ENCODE assay signal across 21 cellular contexts in the genomic region with DNA sequence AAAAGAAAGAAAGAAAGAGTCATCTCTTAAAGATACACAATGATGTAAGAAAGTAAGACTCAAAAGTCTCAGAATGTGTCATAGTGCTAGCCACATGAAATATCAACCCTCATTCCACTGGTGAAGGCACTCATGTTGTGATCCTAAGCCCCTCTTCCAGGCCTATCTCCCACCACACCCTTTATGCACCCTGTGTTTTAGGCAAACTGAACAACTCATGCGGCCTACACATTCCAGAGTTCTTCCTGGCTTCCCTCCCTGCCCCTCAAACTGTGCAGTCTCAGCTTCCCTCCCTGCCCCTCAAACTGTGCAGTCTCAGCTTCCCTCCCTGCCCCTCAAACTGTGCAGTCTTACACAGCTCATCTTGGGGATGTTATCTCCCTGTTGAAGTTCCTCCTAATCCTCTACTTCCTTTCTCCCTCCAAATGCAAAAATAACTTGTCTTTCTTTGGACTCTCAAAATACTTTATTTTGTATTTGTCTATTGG.
DNase-seq lines count a peak whose midpoint lies in the region; ATAC-seq and TF ChIP-seq lines count a peak whose summit lies in the region.
"Had no signal": no experiment of that assay in that cellular context is flagged by ENCODE, and none has a peak within 500 bp of the region (broad histone marks: within the 10 kb centered on the region; RNA-seq: fewer than 3 reads in every experiment).

No MANE protein-coding gene starts in this region.

- H3K4me3 ChIP-seq in Loucy (ENCODE audit: low read length, poor library complexity, severe bottlenecking) (no peak overlapping the region), osteoblast (ENCODE audit: insufficient read depth, low read length) (no peak overlapping the region)
- H3K4me3 ChIP-seq: right atrium auricular region, upper lobe of left lung had no signal

- H3K36me3 ChIP-seq in Loucy (ENCODE audit: insufficient read depth, low read length) (no peaks in the 10 kb centered on the region), osteoblast (ENCODE audit: insufficient read depth, low read length) (no peaks in the 10 kb centered on the region)
- H3K36me3 ChIP-seq: right atrium auricular region, upper lobe of left lung had no signal

- no peaks in the 10 kb centered on the region for H3K27me3 ChIP-seq in Loucy (ENCODE audit: insufficient read depth, low read length, poor library complexity, severe bottlenecking)
- H3K27me3 ChIP-seq in osteoblast (ENCODE audit: insufficient read depth, low read length), result no peaks in the 10 kb centered on the region
- H3K27me3 ChIP-seq: right atrium auricular region, upper lobe of left lung had no signal

- peak overlapping the region; percentile 31; the same call in 1 of the 2 replicates for H2AFZ ChIP-seq in Loucy (ENCODE audit: low read length)
- H2AFZ ChIP-seq in osteoblast (ENCODE audit: low read length), result peak overlapping the region; percentile 78

- no peaks in the 10 kb centered on the region for H4K20me1 ChIP-seq in Loucy (ENCODE audit: insufficient read depth, low read length, poor library complexity, severe bottlenecking)
- no peaks in the 10 kb centered on the region for H4K20me1 ChIP-seq in osteoblast (ENCODE audit: insufficient read depth, low read length)

- TF ChIP-seq CTCF in Loucy (conservative IDR thresholded peaks at IDR 0.05; ENCODE audit: low read length), result no peak
- TF ChIP-seq CTCF in osteoblast (IDR thresholded peaks at IDR 0.05; ENCODE audit: extremely low read depth, low read depth, low read length), result no peak

- no peak overlapping the region for H3K9ac ChIP-seq in Loucy (ENCODE audit: low read depth, low read length, poor library complexity, severe bottlenecking)

- H3K4me2 ChIP-seq in Loucy (ENCODE audit: low read depth, low read length, poor library complexity, severe bottlenecking), result no peak overlapping the region
- no peak overlapping the region for H3K4me2 ChIP-seq in osteoblast (ENCODE audit: insufficient read depth, low read length)

- peak overlapping the region; percentile 71 for H3K27ac ChIP-seq in osteoblast (ENCODE audit: low read depth, low read length)
- H3K27ac ChIP-seq: right atrium auricular region had no signal

- ATAC-seq in HG03135 (IDR thresholded peaks at IDR 0.05; ENCODE audit: unreplicated experiment) (no peak), GM21825 (IDR thresholded peaks at IDR 0.05; ENCODE audit: unreplicated experiment) (no peak)
- ATAC-seq: left cardiac atrium had no signal

- peak; percentile 20 for DNase-seq in GM03348 (ENCODE audit: low spot score)
- peak; percentile 29 for DNase-seq in dedifferentiated amniotic fluid mesenchymal stem cell (ENCODE audit: extremely low spot score)
- peak; percentile 62 for DNase-seq in osteoblast (ENCODE audit: insufficient read length, low spot score, missing footprints)
- no peak for DNase-seq in ureter (ENCODE audit: low spot score)
- no peak for DNase-seq in NCI-H2081 (lab: John Stamatoyannopoulos, UW)
- DNase-seq: activated CD4-positive, alpha-beta T cell treated with anti-CD3 and anti-CD28 coated beads for 4 hours; activated T-cell treated with anti-CD3 and anti-CD28 coated beads, Interleukin-2, amount 50 U/mL, for 48 hours; CD8-positive, alpha-beta memory T cell; GDM1; H9; hippocampal formation; left cardiac atrium; NCI-H2029 treated with DMSO at 0.1 percent for 48 hours; NCI-H82; RPMI8226; stimulated activated CD4-positive, alpha-beta T cell treated with anti-CD3 and anti-CD28 coated beads, Interleukin-2, amount 100 ng/mL, for 48 hours; upper lobe of left lung had no signal

- H3K4me1 ChIP-seq in Loucy (ENCODE audit: insufficient read depth, low read length, poor library complexity, severe bottlenecking) (peaks cover 10% of the 10 kb centered on the region), osteoblast (ENCODE audit: insufficient read depth, low read length) (peaks cover 45% of the 10 kb centered on the region)

- H3F3A ChIP-seq in Loucy (ENCODE audit: low read depth), result no peaks in the 10 kb centered on the region

- no peaks in the 10 kb centered on the region for H3K9me3 ChIP-seq in Loucy (ENCODE audit: insufficient read depth, low read depth, low read length)
- H3K9me3 ChIP-seq in osteoblast (ENCODE audit: low read depth, low read length), result no peaks in the 10 kb centered on the region
- H3K9me3 ChIP-seq: right atrium auricular region, upper lobe of left lung had no signal

- no peaks in the 10 kb centered on the region for H3K79me2 ChIP-seq in Loucy (ENCODE audit: insufficient read depth, low read length)
- H3K79me2 ChIP-seq in osteoblast (ENCODE audit: insufficient read depth, low read length), result no peaks in the 10 kb centered on the region

- H3K9me2 ChIP-seq in Loucy (replicated peaks; ENCODE audit: low read depth, low read length), result no peaks in the 10 kb centered on the region

Comparison
In these comparisons a context has a peak if more than half of its experiments do, and no peak if none do; other contexts are left out.
1. DNase-seq: peak in GM03348 (single experiment), dedifferentiated amniotic fluid mesenchymal stem cell (single experiment) and osteoblast (single experiment); none in ureter (single experiment) and NCI-H2081 (0 of 2).